In genomic region chr11:100861221-100861620, GRCh38 we compare ENCODE assay signal across 1 cellular context.
A peak's percentile ranks its signal among the peaks of the same experiment; 100 is the strongest.
TF ChIP-seq lines count a peak whose summit lies in the region.

No MANE protein-coding gene starts in this region.

TF ChIP-seq in K562, 482 proteins besides CTCF, POLR2A, EP300 and RAD21 (continued from another document and continues in another):
- no peak for TF ChIP-seq ELF1 (tag; IDR thresholded peaks at IDR 0.05)
- 0 out of 2 replicates have a peak, but pooled peaks have one; percentile 27 for TF ChIP-seq SMARCA4 (IDR thresholded peaks at IDR 0.05)
- no peak for TF ChIP-seq PHF8 (IDR thresholded peaks at IDR 0.05; ENCODE audit: borderline replicate concordance, low read length)
- no peak for TF ChIP-seq KLF13 (tag; IDR thresholded peaks at IDR 0.05; ENCODE audit: borderline replicate concordance, low read depth)
- no peak for TF ChIP-seq THAP7 (CRISPR knock-in tag; IDR thresholded peaks at IDR 0.05)
- TF ChIP-seq NFIX (CRISPR knock-in tag; IDR thresholded peaks at IDR 0.05; ENCODE audit: low read depth): no peak
- no peak for TF ChIP-seq HNRNPK (IDR thresholded peaks at IDR 0.05; ENCODE audit: low read depth, low read length, poor library complexity, severe bottlenecking)
- no peak for TF ChIP-seq ZBTB33 (CRISPR knock-in tag; IDR thresholded peaks at IDR 0.05)
- no peak for TF ChIP-seq ZNF436 (CRISPR knock-in tag; IDR thresholded peaks at IDR 0.05)
- no peak for TF ChIP-seq ZBTB12 (CRISPR knock-in tag; IDR thresholded peaks at IDR 0.05)
- no peak for TF ChIP-seq NONO (IDR thresholded peaks at IDR 0.05; ENCODE audit: low read depth in 2 of 2, low read length in 1 of 2)
- no peak for TF ChIP-seq RBM17 (IDR thresholded peaks at IDR 0.05; ENCODE audit: borderline replicate concordance, low read depth, low read length)
- TF ChIP-seq ZNF124 (CRISPR knock-in tag; IDR thresholded peaks at IDR 0.05): no peak
- TF ChIP-seq C11orf30 (IDR thresholded peaks at IDR 0.05; ENCODE audit: low read depth): no peak
- no peak for TF ChIP-seq ETV6 (IDR thresholded peaks at IDR 0.05; ENCODE audit: borderline replicate concordance in 1 of 2, low read depth in 2 of 2, low read length in 1 of 2)
- no peak for TF ChIP-seq ETV6 (CRISPR knock-in tag; IDR thresholded peaks at IDR 0.05; ENCODE audit: borderline replicate concordance)
- no peak for TF ChIP-seq MAFF (IDR thresholded peaks at IDR 0.05; ENCODE audit: low read length)
- no peak for TF ChIP-seq RNF2 (IDR thresholded peaks at IDR 0.05)
- TF ChIP-seq OTX1 (CRISPR knock-in tag; IDR thresholded peaks at IDR 0.05): no peak
- TF ChIP-seq ZNF224 (CRISPR knock-in tag; IDR thresholded peaks at IDR 0.05): no peak
- no peak for TF ChIP-seq CCNT2 (IDR thresholded peaks at IDR 0.05; ENCODE audit: borderline replicate concordance, extremely low read depth, insufficient read length, low read depth, low read length)
- peak; percentile 26; the same call in 1 of the 2 replicates for TF ChIP-seq NFE2 (IDR thresholded peaks at IDR 0.05; ENCODE audit: low read depth)
- TF ChIP-seq ATF7 (IDR thresholded peaks at IDR 0.05): 0 out of 2 replicates have a peak, but pooled peaks have one; percentile 35
- TF ChIP-seq TAF7 (tag; IDR thresholded peaks at IDR 0.05): no peak
- TF ChIP-seq SFPQ (IDR thresholded peaks at IDR 0.05; ENCODE audit: low read depth, low read length): no peak
- TF ChIP-seq SMARCE1 (IDR thresholded peaks at IDR 0.05): 0 out of 2 replicates have a peak, but pooled peaks have one; percentile 18
- TF ChIP-seq ZNF165 (CRISPR knock-in tag; IDR thresholded peaks at IDR 0.05; ENCODE audit: borderline replicate concordance): no peak
- no peak for TF ChIP-seq SIX5 (IDR thresholded peaks at IDR 0.05; ENCODE audit: borderline replicate concordance in 1 of 2, insufficient read depth in 1 of 2, low read depth in 1 of 2, low read length in 2 of 2)
- no peak for TF ChIP-seq ASH1L (IDR thresholded peaks at IDR 0.05; ENCODE audit: borderline replicate concordance, low read depth, partially characterized antibody)
- no peak for TF ChIP-seq PRDM10 (IDR thresholded peaks at IDR 0.05; ENCODE audit: partially characterized antibody)
- peak; percentile 38; the same call in 1 of the 2 replicates for TF ChIP-seq ATF3 (IDR thresholded peaks at IDR 0.05)
- no peak for TF ChIP-seq ATF3 (CRISPR knock-in tag; conservative IDR thresholded peaks at IDR 0.05)
- TF ChIP-seq FOSL1 (tag; conservative IDR thresholded peaks at IDR 0.05): peak; percentile 69
- no peak for TF ChIP-seq ILK (tag; IDR thresholded peaks at IDR 0.05; ENCODE audit: borderline replicate concordance, low read depth)
- TF ChIP-seq USF2 (CRISPR knock-in tag; IDR thresholded peaks at IDR 0.05): peak; percentile 39; the same call in 1 of the 2 replicates
- TF ChIP-seq ZBTB2 (IDR thresholded peaks at IDR 0.05): no peak
- no peak for TF ChIP-seq ZNF431 (CRISPR knock-in tag; IDR thresholded peaks at IDR 0.05)
- TF ChIP-seq SAFB (IDR thresholded peaks at IDR 0.05; ENCODE audit: borderline replicate concordance, low read depth, low read length): no peak
- no peak for TF ChIP-seq PATZ1 (CRISPR knock-in tag; IDR thresholded peaks at IDR 0.05; ENCODE audit: borderline replicate concordance)
- TF ChIP-seq STAG1 (CRISPR knock-in tag; IDR thresholded peaks at IDR 0.05; ENCODE audit: borderline replicate concordance): no peak
- TF ChIP-seq CREBBP (IDR thresholded peaks at IDR 0.05; ENCODE audit: low read depth, low read length): no peak
- no peak for TF ChIP-seq TAF1 (IDR thresholded peaks at IDR 0.05; ENCODE audit: control insufficient read depth, extremely low read depth, insufficient read depth, low read length, severe bottlenecking)
- TF ChIP-seq POU5F1 (IDR thresholded peaks at IDR 0.05; ENCODE audit: borderline replicate concordance, low read depth, low read length, partially characterized antibody): no peak
- no peak for TF ChIP-seq ZBTB17 (CRISPR knock-in tag; IDR thresholded peaks at IDR 0.05)
- 0 out of 2 replicates have a peak, but pooled peaks have one; percentile 19 for TF ChIP-seq ZNF592 (IDR thresholded peaks at IDR 0.05)
